1 cellular context compared by ENCODE assay signal in the genomic region with DNA sequence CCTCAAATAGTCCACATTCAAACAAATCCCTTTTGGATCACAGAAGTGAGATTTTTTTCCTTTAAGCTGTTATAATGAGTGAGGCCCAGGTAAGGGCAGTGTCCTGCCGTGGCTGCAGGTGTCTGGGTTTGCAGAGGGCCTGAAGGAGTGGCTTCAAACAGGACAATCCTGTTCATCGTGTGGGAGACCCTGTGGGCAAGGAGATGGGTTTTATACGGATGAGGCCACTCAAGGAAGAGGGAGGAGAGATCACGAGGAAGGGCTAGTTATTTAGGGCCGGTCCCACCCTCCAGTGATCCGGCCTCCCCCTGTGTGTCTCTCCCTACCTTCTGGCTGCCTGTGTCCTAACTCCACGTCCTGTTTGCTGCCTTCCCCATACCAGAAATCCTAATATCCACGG.
TF ChIP-seq lines count a peak whose summit lies in the region.

No MANE protein-coding gene starts in this region.

TF ChIP-seq in SK-N-SH, 30 proteins besides CTCF, POLR2A, EP300 and RAD21 (continued from another document):
- TF ChIP-seq, protein P1, sequence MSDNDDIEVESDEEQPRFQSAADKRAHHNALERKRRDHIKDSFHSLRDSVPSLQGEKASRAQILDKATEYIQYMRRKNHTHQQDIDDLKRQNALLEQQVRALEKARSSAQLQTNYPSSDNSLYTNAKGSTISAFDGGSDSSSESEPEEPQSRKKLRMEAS (IDR thresholded peaks at IDR 0.05; ENCODE audit: low read depth) = no peak
- TF ChIP-seq FOXJ3 (CRISPR knock-in tag; IDR thresholded peaks at IDR 0.05) (no peak), JUND (IDR thresholded peaks at IDR 0.05) (no peak), NRF1 (IDR thresholded peaks at IDR 0.05; ENCODE audit: low read depth, low read length) (no peak), NFIC (IDR thresholded peaks at IDR 0.05; ENCODE audit: borderline replicate concordance) (no peak), EZH2phosphoT487 (IDR thresholded peaks at IDR 0.05; ENCODE audit: borderline replicate concordance, low read depth) (no peak), MEF2A (IDR thresholded peaks at IDR 0.05; ENCODE audit: borderline replicate concordance, low read depth) (no peak)
TF ChIP-seq in SK-N-SH: peak in this region for 0.
